Comparison of ENCODE assay signal across 1 cellular context in the genomic region with DNA sequence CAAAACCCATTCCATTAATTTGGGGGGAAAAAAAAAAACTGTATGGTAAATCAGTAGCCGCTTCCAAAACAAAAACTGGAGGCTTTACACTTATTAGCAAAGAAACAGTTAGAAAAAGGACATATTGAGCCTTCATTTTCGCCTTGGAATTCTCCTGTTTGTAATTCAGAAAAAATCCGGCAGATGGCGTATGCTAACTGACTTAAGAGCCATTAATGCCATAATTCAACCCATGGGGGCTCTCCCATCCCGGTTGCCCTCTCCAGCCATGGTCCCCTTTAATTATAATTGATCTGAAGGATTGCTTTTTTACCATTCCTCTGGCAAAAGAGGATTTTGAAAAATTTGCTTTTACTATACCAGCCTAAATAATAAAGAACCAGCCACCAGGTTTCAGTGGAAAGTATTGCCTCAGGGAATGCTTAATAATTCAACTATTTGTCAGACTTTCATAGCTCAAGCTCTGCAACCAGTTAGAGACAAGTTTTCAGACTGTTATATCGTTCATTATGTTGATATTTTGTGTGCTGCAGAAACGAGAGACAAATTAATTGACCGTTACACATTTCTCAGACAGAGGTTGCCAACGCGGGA.
TF ChIP-seq lines count a peak whose summit lies in the region.

No MANE protein-coding gene starts in this region.

TF ChIP-seq in SK-N-SH treated with all-trans-retinoic acid at 6 μM for 48 hours, 23 proteins besides CTCF, POLR2A, EP300 and RAD21 (continued from another document):
- TF ChIP-seq, protein P1, sequence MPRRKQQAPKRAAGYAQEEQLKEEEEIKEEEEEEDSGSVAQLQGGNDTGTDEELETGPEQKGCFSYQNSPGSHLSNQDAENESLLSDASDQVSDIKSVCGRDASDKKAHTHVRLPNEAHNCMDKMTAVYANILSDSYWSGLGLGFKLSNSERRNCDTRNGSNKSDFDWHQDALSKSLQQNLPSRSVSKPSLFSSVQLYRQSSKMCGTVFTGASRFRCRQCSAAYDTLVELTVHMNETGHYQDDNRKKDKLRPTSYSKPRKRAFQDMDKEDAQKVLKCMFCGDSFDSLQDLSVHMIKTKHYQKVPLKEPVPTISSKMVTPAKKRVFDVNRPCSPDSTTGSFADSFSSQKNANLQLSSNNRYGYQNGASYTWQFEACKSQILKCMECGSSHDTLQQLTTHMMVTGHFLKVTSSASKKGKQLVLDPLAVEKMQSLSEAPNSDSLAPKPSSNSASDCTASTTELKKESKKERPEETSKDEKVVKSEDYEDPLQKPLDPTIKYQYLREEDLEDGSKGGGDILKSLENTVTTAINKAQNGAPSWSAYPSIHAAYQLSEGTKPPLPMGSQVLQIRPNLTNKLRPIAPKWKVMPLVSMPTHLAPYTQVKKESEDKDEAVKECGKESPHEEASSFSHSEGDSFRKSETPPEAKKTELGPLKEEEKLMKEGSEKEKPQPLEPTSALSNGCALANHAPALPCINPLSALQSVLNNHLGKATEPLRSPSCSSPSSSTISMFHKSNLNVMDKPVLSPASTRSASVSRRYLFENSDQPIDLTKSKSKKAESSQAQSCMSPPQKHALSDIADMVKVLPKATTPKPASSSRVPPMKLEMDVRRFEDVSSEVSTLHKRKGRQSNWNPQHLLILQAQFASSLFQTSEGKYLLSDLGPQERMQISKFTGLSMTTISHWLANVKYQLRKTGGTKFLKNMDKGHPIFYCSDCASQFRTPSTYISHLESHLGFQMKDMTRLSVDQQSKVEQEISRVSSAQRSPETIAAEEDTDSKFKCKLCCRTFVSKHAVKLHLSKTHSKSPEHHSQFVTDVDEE (CRISPR knock-in tag; IDR thresholded peaks at IDR 0.05) = no peak
- TF ChIP-seq ZFP3 (CRISPR knock-in tag; IDR thresholded peaks at IDR 0.05) = no peak
- no peak for TF ChIP-seq PPARA (CRISPR knock-in tag; IDR thresholded peaks at IDR 0.05; ENCODE audit: borderline replicate concordance)
- TF ChIP-seq RARB (CRISPR knock-in tag; IDR thresholded peaks at IDR 0.05) = no peak
- TF ChIP-seq TCF4 (CRISPR knock-in tag; IDR thresholded peaks at IDR 0.05; ENCODE audit: borderline replicate concordance) = no peak
- TF ChIP-seq CSDC2 (CRISPR knock-in tag; IDR thresholded peaks at IDR 0.05) = no peak
